In the genomic region with DNA sequence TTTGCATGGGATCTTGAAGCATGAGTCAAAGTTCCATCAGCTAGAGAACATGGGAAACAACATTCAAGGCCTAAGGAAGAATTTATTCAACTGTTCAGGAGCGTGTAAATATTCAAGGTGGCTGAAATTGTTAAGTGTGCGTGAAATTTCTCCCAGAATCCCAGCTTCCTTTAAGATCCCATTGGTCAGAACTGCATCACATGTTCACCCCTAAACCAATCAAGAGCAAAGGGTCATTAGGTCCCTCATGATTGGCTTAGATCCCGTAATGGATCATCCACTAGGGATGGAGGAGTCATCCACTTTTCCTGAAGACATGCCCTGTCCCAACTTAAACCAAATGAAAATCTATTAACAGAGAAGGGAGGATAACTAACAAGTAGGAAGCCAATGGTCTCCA, we compare ENCODE assay signal across 8 cellular contexts.
"Had no signal": no experiment of that assay in that cellular context is flagged by ENCODE, and none has a peak within 500 bp of the region (broad histone marks: within the 10 kb centered on the region; RNA-seq: fewer than 3 reads in every experiment).

No MANE protein-coding gene starts in this region.

- DNase-seq: GDM1, GF-D8 had no signal

- H3K4me3 ChIP-seq: GM12878 had no signal

- FAIRE-seq: G401.6, GM12878, GM12891, GM12892, GM18507, GM19239 had no signal

- ATAC-seq: GM12878 had no signal
